ENCODE assay signal across 20 cellular contexts in genomic region chr11:121090145-121090721, GRCh38. TPM values are rescaled to one million over a fixed set of nuclear protein-coding genes. Genes with fewer than 3 reads are reported as not detected.
A peak's percentile ranks its signal among the peaks of the same experiment; 100 is the strongest.
DNase-seq lines count a peak whose midpoint lies in the region; ATAC-seq and TF ChIP-seq lines count a peak whose summit lies in the region.
"Had no signal": no experiment of that assay in that cellular context is flagged by ENCODE, and none has a peak within 500 bp of the region (broad histone marks: within the 10 kb centered on the region; RNA-seq: fewer than 3 reads in every experiment).

No MANE protein-coding gene starts in this region.

- H3K9me3 ChIP-seq in BE2C (no peaks in the 10 kb centered on the region), SK-N-SH (no peaks in the 10 kb centered on the region), liver (ENCODE audit: control insufficient read depth in 4 of 4, low read length in 3 of 4) (no peaks in the 10 kb centered on the region)
- H3K9me3 ChIP-seq: BLaER1 had no signal

- intact Hi-C loops in Right ventricle myocardium inferior (cut with DNase I) = no loop called here

- H3K27ac ChIP-seq in SK-N-SH (ENCODE audit: low read depth in 2 of 2, low read length in 1 of 2) = peak overlapping the region in 1 of 2 experiments; percentile 98; a peak in 2 of 4 replicates
- peak overlapping the region; percentile 17 to 25 for H3K27ac ChIP-seq in liver (ENCODE audit: low read depth in 1 of 2, low read length in 2 of 2)
- H3K27ac ChIP-seq: BLaER1 had no signal

- WGBS in SK-N-SH (ENCODE audit: low lambda C conversion rate) = 62% methylated on average over 5 of the region's 5 CpGs
- 83% methylated on average over 5 of the region's 5 CpGs for WGBS in liver

- POLR2A ChIA-PET in SK-N-SH (lab: Yijun Ruan, JAX) = interaction anchor here (1.0 kb wide), 1 partner anchor 543 kb away, joined by 3 read pairs; no protein-coding TSS in a partner anchor

- H3F3A ChIP-seq in SK-N-SH (replicated peaks; ENCODE audit: insufficient read depth) = no peaks in the 10 kb centered on the region

- ATAC-seq in GM18861 (IDR thresholded peaks at IDR 0.05; ENCODE audit: unreplicated experiment) (no peak), Right ventricle myocardium inferior (no peak), GM19324 (IDR thresholded peaks at IDR 0.05; ENCODE audit: low FRiP score, unreplicated experiment) (no peak)
- ATAC-seq: HCT116 had no signal

- H3K79me2 ChIP-seq in SK-N-SH (ENCODE audit: insufficient read depth) = no peaks in the 10 kb centered on the region

- TF ChIP-seq RAD21 in SK-N-SH (IDR thresholded peaks at IDR 0.05; ENCODE audit: low read length) = no peak; the same call in 1 of the 2 replicates
- no peak for TF ChIP-seq RAD21 in liver (IDR thresholded peaks at IDR 0.05)

- DNase-seq in BE2C (peak; percentile 35), SK-N-SH (peak; percentile 52), fibroblast of peridontal ligament (ENCODE audit: extremely low read depth) (peak; percentile 18), Right ventricle myocardium inferior (ENCODE audit: missing footprints) (no peak)
- DNase-seq: AML-193; CD4-positive, alpha-beta memory T cell; DMS153; DMS79; GDM1; GOT3; H7; HFFc6; KG1 had no signal

- no peak overlapping the region for H2AFZ ChIP-seq in SK-N-SH (ENCODE audit: low read depth)

- CTCF ChIA-PET in SK-N-SH (lab: Yijun Ruan, JAX) = interaction anchor here (0.7 to 2.2 kb wide), 6 partner anchors 12 to 579 kb away, joined by 3 to 9 read pairs (median 4); partner anchors contain the start of gene GRIK4

- TF ChIP-seq EP300 in SK-N-SH (IDR thresholded peaks at IDR 0.05; ENCODE audit: borderline replicate concordance in 1 of 2, low read depth in 1 of 2, low read length in 1 of 2) = peak in 1 of 2 experiments; percentile 86; a peak in 2 of 4 replicates

- H3K27me3 ChIP-seq in BE2C (no peaks in the 10 kb centered on the region), SK-N-SH (ENCODE audit: insufficient read depth) (no peaks in the 10 kb centered on the region), liver (ENCODE audit: control insufficient read depth in 4 of 4, insufficient read depth in 4 of 4, low read length in 3 of 4) (no peaks in the 10 kb centered on the region)
- H3K27me3 ChIP-seq: BLaER1 had no signal

- H3K4me3 ChIP-seq in BE2C (ENCODE audit: low read depth, low read length) (no peak overlapping the region), SK-N-SH (ENCODE audit: low read depth in 2 of 2, low read length in 1 of 2) (no peak overlapping the region), liver (ENCODE audit: low read depth in 1 of 3, low read length in 3 of 3) (no peak overlapping the region)
- H3K4me3 ChIP-seq: BLaER1 had no signal

- no peak overlapping the region for H3K4me2 ChIP-seq in SK-N-SH
- H3K4me2 ChIP-seq: BLaER1 had no signal

- H3K4me1 ChIP-seq in BE2C (peaks cover 9% of the 10 kb centered on the region; the same call in 1 of the 2 replicates), SK-N-SH (ENCODE audit: control insufficient read depth in 1 of 2, insufficient read depth in 2 of 2, low read depth in 1 of 2, low read length in 1 of 2) (peaks cover 0 to 19% of the 10 kb centered on the region in 2 experiments; a peak in 2 of 4 replicates), liver (ENCODE audit: control insufficient read depth in 4 of 4, insufficient read depth in 4 of 4, low read length in 3 of 4) (peaks cover 2 to 47% (median 35%) of the 10 kb centered on the region in 4 donors)
- H3K4me1 ChIP-seq: BLaER1 had no signal

- H3K9me2 ChIP-seq in SK-N-SH = no peaks in the 10 kb centered on the region

- H3K9ac ChIP-seq in SK-N-SH (no peak overlapping the region), liver (ENCODE audit: low read depth in 1 of 2, low read length in 2 of 2) (no peak overlapping the region)
- H3K9ac ChIP-seq: BLaER1 had no signal

- H4K20me1 ChIP-seq in SK-N-SH (ENCODE audit: insufficient read depth) = no peaks in the 10 kb centered on the region
- H4K20me1 ChIP-seq: BLaER1 had no signal

- TF ChIP-seq CTCF in BE2C (IDR thresholded peaks at IDR 0.05; ENCODE audit: low read depth, low read length) (no peak), SK-N-SH (IDR thresholded peaks at IDR 0.05) (no peak), liver (IDR thresholded peaks at IDR 0.05; ENCODE audit: low read depth, low read length, missing input control) (no peak)

- peaks cover 4% of the 10 kb centered on the region; the same call in 1 of the 2 replicates for H3K36me3 ChIP-seq in BE2C
- H3K36me3 ChIP-seq in SK-N-SH (replicated peaks in 1 of 2; ENCODE audit: control insufficient read depth in 1 of 2, insufficient read depth in 2 of 2, low read length in 1 of 2) = peaks cover 5 to 41% of the 10 kb centered on the region in 2 experiments
- peaks cover 0 to 12% (median 3%) of the 10 kb centered on the region in 4 donors for H3K36me3 ChIP-seq in liver (ENCODE audit: control insufficient read depth in 4 of 4, insufficient read depth in 3 of 4, low read depth in 1 of 4, low read length in 3 of 4)

TF ChIP-seq in SK-N-SH, 30 proteins besides CTCF, POLR2A, EP300 and RAD21 (continues in another document):
- no peak for TF ChIP-seq ZBTB33 (IDR thresholded peaks at IDR 0.05; ENCODE audit: borderline replicate concordance, low read depth)
- peak; percentile 57; the same call in 1 of the 2 replicates for TF ChIP-seq FOXJ3 (CRISPR knock-in tag; IDR thresholded peaks at IDR 0.05)
- no peak for TF ChIP-seq PBX3 (IDR thresholded peaks at IDR 0.05)
- TF ChIP-seq FOXM1 (IDR thresholded peaks at IDR 0.05; ENCODE audit: low read depth) = no peak

TF ChIP-seq in liver, 16 proteins besides CTCF, POLR2A, EP300 and RAD21:
- peak in 1 of 2 donors; percentile 23 for TF ChIP-seq HNF4A (conservative IDR thresholded peaks at IDR 0.05)
- TF ChIP-seq RXRA (IDR thresholded peaks at IDR 0.05) = no peak

RNA-seq across cellular contexts. Expression of gene TECTA, which starts 10.8 kb away (rescaled TPM):
- 4.2 TPM for polyA plus RNA-seq in BE2C (2012; ENCODE audit: insufficient read depth, insufficient read length, low read depth)
- polyA plus RNA-seq in SK-N-SH (2012; rRNA removed) = 0.58 and 0.88 TPM in 2 replicates
- 0.24 and 0.33 TPM in 2 replicates for polyA plus RNA-seq in SK-N-SH (2012; cell fraction: cytosol; rRNA removed)
- 2.5 and 2.6 TPM in 2 replicates for polyA plus RNA-seq in SK-N-SH (2012; cell fraction: nucleus; rRNA removed)
- total RNA-seq in liver = 1 to 10 TPM in 1 of 2 donors, under 1 TPM in 1; 0.93 to 2.4 TPM
- under 1 TPM; 0.46 to 0.52 TPM for polyA plus RNA-seq in liver
- 0.78 TPM for total RNA-seq in Right ventricle myocardium inferior
- polyA plus RNA-seq: CD14-positive monocyte, IgD-negative memory B cell had no signal
